22 cellular contexts compared by ENCODE assay signal in genomic region chr2:120319135-120319534, GRCh38. TPM values are rescaled to one million over a fixed set of nuclear protein-coding genes. Genes with fewer than 3 reads are reported as not detected.
"Had no signal": no experiment of that assay in that cellular context is flagged by ENCODE, and none has a peak within 500 bp of the region (broad histone marks: within the 10 kb centered on the region; RNA-seq: fewer than 3 reads in every experiment).

No MANE protein-coding gene starts in this region.

- H3K9me3 ChIP-seq: colonic mucosa, mucosa of descending colon, thoracic aorta had no signal

- H3K4me1 ChIP-seq: colonic mucosa had no signal

- H3K4me3 Mint-ChIP-seq: activated CD8-positive, alpha-beta T cell treated with anti-CD3 and anti-CD28 coated beads, Interleukin-2, amount 10 ng/mL, durations not matched to agents 7 days and 5 days; activated T-helper 1 cell treated with anti-CD3 and anti-CD28 coated beads, Interleukin-12 subunit alpha, Interleukin-12 subunit beta, Interleukin-2, Interleukin-4 antibody, amounts not matched to agents 30 ng/mL and 10 ng/mL and 1 ng/mL, durations not matched to agents 14 hours and 24 hours and 36 hours; central memory CD8-positive, alpha-beta T cell; effector memory CD8-positive, alpha-beta T cell; type B pancreatic cell had no signal

- H3K4me1 Mint-ChIP-seq: central memory CD8-positive, alpha-beta T cell had no signal

- DNase-seq: activated CD4-positive, alpha-beta T cell treated with anti-CD3 and anti-CD28 coated beads, Interleukin-2, amount 50 U/mL, for 1 hour; activated CD4-positive, CD25-positive, alpha-beta regulatory T cell treated with anti-CD3 and anti-CD28 coated beads, Interleukin-2, amount 50 U/mL, for 72 hours; activated CD8-positive, alpha-beta T cell treated with anti-CD3 and anti-CD28 coated beads, Interleukin-2, amount 10 ng/mL, durations not matched to agents 7 days and 5 days; colonic mucosa; effector memory CD8-positive, alpha-beta T cell; foreskin melanocyte; hippocampal formation; mesendoderm; mucosa of descending colon; occipital lobe; stimulated activated CD4-positive, alpha-beta T cell treated with anti-CD3 and anti-CD28 coated beads, Interleukin-4, amount 100 ng/mL, for 1 hour; stimulated activated naive CD4-positive, alpha-beta T cell; WERI-Rb-1 had no signal

- H3K9me3 Mint-ChIP-seq: activated naive CD4-positive, alpha-beta T cell treated with anti-CD3 and anti-CD28 coated beads, Interleukin-2, amount 50 U/mL, for 72 hours; activated T-helper 1 cell treated with anti-CD3 and anti-CD28 coated beads, Interleukin-12 subunit alpha, Interleukin-12 subunit beta, Interleukin-2, Interleukin-4 antibody, amounts not matched to agents 30 ng/mL and 10 ng/mL and 1 ng/mL, durations not matched to agents 14 hours and 24 hours and 36 hours; central memory CD8-positive, alpha-beta T cell; effector memory CD8-positive, alpha-beta T cell; type B pancreatic cell had no signal

- H3K27me3 ChIP-seq: colonic mucosa, dorsolateral prefrontal cortex had no signal

- H3K27ac ChIP-seq: colonic mucosa, dorsolateral prefrontal cortex, thoracic aorta, WERI-Rb-1 had no signal

- H3K27ac Mint-ChIP-seq: activated CD8-positive, alpha-beta T cell treated with anti-CD3 and anti-CD28 coated beads, Interleukin-2, amount 10 ng/mL, durations not matched to agents 7 days and 5 days; activated naive CD4-positive, alpha-beta T cell treated with anti-CD3 and anti-CD28 coated beads, Interleukin-2, amount 50 U/mL, for 72 hours; activated T-helper 1 cell treated with anti-CD3 and anti-CD28 coated beads, Interleukin-12 subunit alpha, Interleukin-12 subunit beta, Interleukin-2, Interleukin-4 antibody, amounts not matched to agents 30 ng/mL and 10 ng/mL and 1 ng/mL, durations not matched to agents 14 hours and 24 hours and 36 hours; effector memory CD8-positive, alpha-beta T cell; type B pancreatic cell had no signal

- H3K36me3 Mint-ChIP-seq: activated naive CD4-positive, alpha-beta T cell treated with anti-CD3 and anti-CD28 coated beads, Interleukin-2, amount 50 U/mL, for 72 hours; type B pancreatic cell had no signal

- ATAC-seq: activated CD8-positive, alpha-beta T cell treated with anti-CD3 and anti-CD28 coated beads, Interleukin-2, amount 10 ng/mL, durations not matched to agents 7 days and 5 days; activated naive CD4-positive, alpha-beta T cell treated with anti-CD3 and anti-CD28 coated beads, Interleukin-2, amount 50 U/mL, for 72 hours; effector memory CD8-positive, alpha-beta T cell; esophagus mucosa; mucosa of descending colon had no signal

- H3K4me3 ChIP-seq: colonic mucosa, dorsolateral prefrontal cortex, mucosa of descending colon, thoracic aorta had no signal

- H3K36me3 ChIP-seq: colonic mucosa, thoracic aorta, WERI-Rb-1 had no signal

RNA-seq across cellular contexts. Expression of gene INHBB, which starts 26.8 kb away (rescaled TPM):
- total RNA-seq: activated CD8-positive, alpha-beta T cell treated with anti-CD3 and anti-CD28 coated beads, Interleukin-2, amount 10 ng/mL, durations not matched to agents 7 days and 5 days; activated naive CD4-positive, alpha-beta T cell treated with anti-CD3 and anti-CD28 coated beads, Interleukin-2, amount 50 U/mL, for 72 hours; activated T-helper 1 cell treated with anti-CD3 and anti-CD28 coated beads, Interleukin-12 subunit alpha, Interleukin-12 subunit beta, Interleukin-2, Interleukin-4 antibody, amounts not matched to agents 30 ng/mL and 10 ng/mL and 1 ng/mL, durations not matched to agents 14 hours and 24 hours and 36 hours; T-helper 2 cell treated with Interferon-gamma antibody and Interleukin-4, amounts not matched to agents 100 ng/mL and 5 ng/mL, for 36 hours had no signal
- polyA plus RNA-seq: neural cell had no signal
